In genomic region chr11:20102393-20102792, GRCh38 we compare ENCODE assay signal across 17 cellular contexts. TPM values are rescaled to one million over a fixed set of nuclear protein-coding genes. Genes with fewer than 3 reads are reported as not detected.
"Had no signal": no experiment of that assay in that cellular context is flagged by ENCODE, and none has a peak within 500 bp of the region (broad histone marks: within the 10 kb centered on the region; RNA-seq: fewer than 3 reads in every experiment).

No MANE protein-coding gene starts in this region.

- H3K9me3 ChIP-seq: esophagus squamous epithelium, left lung, upper lobe of right lung had no signal

- H3K9me3 Mint-ChIP-seq: activated naive CD4-positive, alpha-beta T cell treated with anti-CD3 and anti-CD28 coated beads, Interleukin-2, amount 50 U/mL, for 72 hours; natural killer cell treated with Interleukin-12 subunit alpha and Interleukin-12 subunit beta and Interleukin-15 and Interleukin-18, amount 100 ng/mL, for 72 hours; T-helper 1 cell treated with Interleukin-12 subunit alpha and Interleukin-12 subunit beta and Interleukin-4 antibody, amounts not matched to agents 30 μg/mL and 1 μg/mL, for 36 hours had no signal

- H3K36me3 Mint-ChIP-seq: activated naive CD4-positive, alpha-beta T cell treated with anti-CD3 and anti-CD28 coated beads, Interleukin-2, amount 50 U/mL, for 72 hours; natural killer cell treated with Interleukin-12 subunit alpha and Interleukin-12 subunit beta and Interleukin-15 and Interleukin-18, amount 100 ng/mL, for 72 hours had no signal

- H3K27ac Mint-ChIP-seq: activated naive CD4-positive, alpha-beta T cell treated with anti-CD3 and anti-CD28 coated beads, Interleukin-2, amount 50 U/mL, for 72 hours; natural killer cell treated with Interleukin-12 subunit alpha and Interleukin-12 subunit beta and Interleukin-15 and Interleukin-18, amount 100 ng/mL, for 72 hours; T-helper 1 cell treated with Interleukin-12 subunit alpha and Interleukin-12 subunit beta and Interleukin-4 antibody, amounts not matched to agents 30 μg/mL and 1 μg/mL, for 36 hours had no signal

- H3K4me3 Mint-ChIP-seq: natural killer cell treated with Interleukin-12 subunit alpha and Interleukin-12 subunit beta and Interleukin-15 and Interleukin-18, amount 100 ng/mL, for 72 hours; T-helper 1 cell treated with Interleukin-12 subunit alpha and Interleukin-12 subunit beta and Interleukin-4 antibody, amounts not matched to agents 30 μg/mL and 1 μg/mL, for 36 hours had no signal

- H3K4me1 ChIP-seq: upper lobe of right lung had no signal

- ATAC-seq: activated naive CD4-positive, alpha-beta T cell treated with anti-CD3 and anti-CD28 coated beads, Interleukin-2, amount 50 U/mL, for 72 hours; left lung; upper lobe of right lung had no signal

- H3K27me3 ChIP-seq: brain microvascular endothelial cell, esophagus squamous epithelium, left lung, upper lobe of right lung had no signal

- H3K4me3 ChIP-seq: esophagus squamous epithelium, left lung, upper lobe of right lung had no signal

- DNase-seq: activated CD4-positive, alpha-beta T cell treated with anti-CD3 and anti-CD28 coated beads, Interleukin-2, amount 50 U/mL, for 1 hour; brain microvascular endothelial cell; esophagus squamous epithelium; foreskin melanocyte; head of caudate nucleus; left lung; mesenchymal stem cell; nucleus accumbens; stimulated activated CD4-positive, alpha-beta T cell treated with anti-CD3 and anti-CD28 coated beads, Interleukin-2, amount 100 ng/mL, for 48 hours; stimulated activated naive CD4-positive, alpha-beta T cell treated with Interleukin-2 at 50 U/mL for 16 hours; upper lobe of right lung had no signal

- H3K27ac ChIP-seq: brain microvascular endothelial cell, esophagus squamous epithelium, left lung, upper lobe of right lung had no signal

RNA-seq across cellular contexts. Expression of gene DBX1, which starts 57.9 kb away (rescaled TPM):
- total RNA-seq: activated CD8-positive, alpha-beta memory T cell treated with anti-CD3 and anti-CD28 coated beads for 36 hours; activated naive CD4-positive, alpha-beta T cell treated with anti-CD3 and anti-CD28 coated beads, Interleukin-2, amount 50 U/mL, for 72 hours; esophagus squamous epithelium; left lung; natural killer cell treated with Interleukin-12 subunit alpha and Interleukin-12 subunit beta and Interleukin-15 and Interleukin-18, amount 100 ng/mL, for 72 hours; pulmonary artery endothelial cell; temporal lobe; upper lobe of right lung had no signal
